Comparison of ENCODE assay signal across 8 cellular contexts in the genomic region with DNA sequence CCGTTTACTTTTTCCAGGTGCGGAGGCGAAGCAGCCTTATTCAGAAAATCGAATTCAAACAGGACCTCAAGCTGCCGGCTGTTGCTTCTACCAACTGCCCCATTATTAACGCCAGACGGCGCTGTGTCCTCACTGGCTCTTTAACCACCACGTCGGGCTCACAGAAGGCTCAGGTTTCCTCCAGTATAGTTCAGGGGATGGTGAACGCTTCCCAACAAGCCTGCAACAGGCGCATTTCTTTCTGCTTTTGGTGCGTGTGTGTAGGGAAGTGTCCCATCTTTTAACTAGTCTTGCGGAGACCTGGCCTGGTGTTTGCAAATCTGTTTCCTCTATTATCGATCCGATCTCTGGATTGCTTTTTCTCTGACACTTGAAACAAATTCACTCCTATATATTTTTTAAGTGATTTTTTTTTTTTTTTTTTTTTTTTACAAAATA. TPM values are rescaled to one million over a fixed set of nuclear protein-coding genes. Genes with fewer than 3 reads are reported as not detected.
DNase-seq lines count a peak whose midpoint lies in the region; ATAC-seq and TF ChIP-seq lines count a peak whose summit lies in the region.

No MANE protein-coding gene starts in this region.

- in situ Hi-C loops in Panc1 (cut with HindIII; ENCODE audit: low pct_unique_long_range_greater_than_20kb, low sequenced_read_pairs), result no loop called here

- no peaks in the 10 kb centered on the region for H3K36me3 ChIP-seq in Panc1 (ENCODE audit: control insufficient read depth, insufficient read depth, low read length)
- no peaks in the 10 kb centered on the region for H3K36me3 ChIP-seq in esophagus squamous epithelium

- no TSS peak for BruUV-seq in Panc1 (replicated peaks; lab: Mats Ljungman, UMichigan)

- DNase-seq in C1 segment of cervical spinal cord (lab: John Stamatoyannopoulos, UW) (peak in 12 of 14 donors; percentile 9 to 73 (median 46)), LHCN-M2 (ENCODE audit: low read depth) (peak; percentile 77), Panc1 (ENCODE audit: low read depth, low spot score) (peak; percentile 71), esophagus squamous epithelium (lab: John Stamatoyannopoulos, UW) (no peak)
- peak; percentile 74 for DNase-seq in activated T-cell treated with anti-CD3 and anti-CD28 coated beads, Interleukin-2, amount 50 U/mL, for 24 hours
- peak; percentile 57 to 69 for DNase-seq in stimulated activated naive CD8-positive, alpha-beta T cell treated with anti-CD3 and anti-CD28 coated beads, Interleukin-15, amount 100 ng/mL, for 72 hours

- peak; percentile 72 for ATAC-seq in GM19438 (IDR thresholded peaks at IDR 0.05; ENCODE audit: low read depth, unreplicated experiment)
- peak; percentile 89 for ATAC-seq in Panc1
- peak; percentile 72 for ATAC-seq in stimulated activated naive CD8-positive, alpha-beta T cell treated with anti-CD3 and anti-CD28 coated beads, Interleukin-15, amount 100 ng/mL, for 72 hours

- H3K36me3 Mint-ChIP-seq in activated T-cell treated with anti-CD3 and anti-CD28 coated beads, Interleukin-2, amount 50 U/mL, for 24 hours (ENCODE audit: low read depth), result no peaks in the 10 kb centered on the region
- H3K36me3 Mint-ChIP-seq in nephron (ENCODE audit: low read depth), result no peaks in the 10 kb centered on the region

- no peak overlapping the region for H3K27ac Mint-ChIP-seq in activated T-cell treated with anti-CD3 and anti-CD28 coated beads, Interleukin-2, amount 50 U/mL, for 24 hours
- H3K27ac Mint-ChIP-seq in nephron, result peak overlapping the region in 2 of 3 experiments; percentile 5 to 8
- no peak overlapping the region for H3K27ac Mint-ChIP-seq in stimulated activated naive CD8-positive, alpha-beta T cell treated with anti-CD3 and anti-CD28 coated beads, Interleukin-15, amount 100 ng/mL, for 72 hours

- intact Hi-C loops in Panc1 (cut with micrococcal nuclease; ENCODE audit: unreplicated experiment), result loop anchor here (5.0 kb wide), 1 partner anchor 60 kb away; no protein-coding TSS in a partner anchor
- intact Hi-C loops in esophagus squamous epithelium (cut with DNase I), result loop anchor here (5.0 kb wide), 1 partner anchor 65 kb away; no protein-coding TSS in a partner anchor

- POLR2A ChIA-PET in Panc1 (lab: Charles Lee), result interaction anchor here (0.6 kb wide), 2 partner anchors 335 to 562 kb away, joined by 5 to 7 read pairs; no protein-coding TSS in a partner anchor

- TF ChIP-seq CTCF in Panc1 (IDR thresholded peaks at IDR 0.05) (peak; percentile 99), esophagus squamous epithelium (IDR thresholded peaks at IDR 0.05) (peak; percentile 71 to 89 (median 82)), nephron (IDR thresholded peaks at IDR 0.05; ENCODE audit: unreplicated experiment in 3 of 3) (peak; percentile 86 to 92 (median 91))

- H3K4me1 ChIP-seq in Panc1 (ENCODE audit: control insufficient read depth, insufficient read depth, low read length) (peaks cover 9% of the 10 kb centered on the region), esophagus squamous epithelium (peaks cover 21 to 44% (median 21%) of the 10 kb centered on the region in 3 donors)

- H3K27ac ChIP-seq in Panc1 (ENCODE audit: low read length), result no peak overlapping the region
- H3K27ac ChIP-seq in esophagus squamous epithelium, result peak overlapping the region in 2 of 4 donors; percentile 70 to 86

- peak overlapping the region; percentile 40 for H3K4me3 Mint-ChIP-seq in activated T-cell treated with anti-CD3 and anti-CD28 coated beads, Interleukin-2, amount 50 U/mL, for 24 hours
- H3K4me3 Mint-ChIP-seq in nephron, result peak overlapping the region; percentile 21 to 58 (median 32)
- peak overlapping the region in 1 of 2 donors; percentile 2 for H3K4me3 Mint-ChIP-seq in stimulated activated naive CD8-positive, alpha-beta T cell treated with anti-CD3 and anti-CD28 coated beads, Interleukin-15, amount 100 ng/mL, for 72 hours

- CTCF ChIA-PET in Panc1 (lab: Charles Lee), result interaction anchor here (0.6 to 2.0 kb wide), 10 partner anchors 20 to 461 kb away, joined by 4 to 16 read pairs (median 7); no protein-coding TSS in a partner anchor

- H3K27me3 ChIP-seq in Panc1 (ENCODE audit: control insufficient read depth, insufficient read depth, low read length) (peaks cover 29% of the 10 kb centered on the region), esophagus squamous epithelium (peaks cover 0 to 69% (median 5%) of the 10 kb centered on the region in 4 donors)

- H3K4me1 Mint-ChIP-seq in activated T-cell treated with anti-CD3 and anti-CD28 coated beads, Interleukin-2, amount 50 U/mL, for 24 hours (ENCODE audit: low read depth), result peaks cover 14% of the 10 kb centered on the region
- H3K4me1 Mint-ChIP-seq in nephron, result peaks cover 68% of the 10 kb centered on the region
- H3K4me1 Mint-ChIP-seq in stimulated activated naive CD8-positive, alpha-beta T cell treated with anti-CD3 and anti-CD28 coated beads, Interleukin-15, amount 100 ng/mL, for 72 hours, result peaks cover 16% of the 10 kb centered on the region

- 3 to 5% methylated on average over 13 to 16 of the region's 16 CpGs for WGBS in esophagus squamous epithelium, 2 donors

- peaks cover 58% of the 10 kb centered on the region for H3K27me3 Mint-ChIP-seq in activated T-cell treated with anti-CD3 and anti-CD28 coated beads, Interleukin-2, amount 50 U/mL, for 24 hours
- H3K27me3 Mint-ChIP-seq in nephron (ENCODE audit: low read depth), result peaks cover 25% of the 10 kb centered on the region
- H3K27me3 Mint-ChIP-seq in stimulated activated naive CD8-positive, alpha-beta T cell treated with anti-CD3 and anti-CD28 coated beads, Interleukin-15, amount 100 ng/mL, for 72 hours, result peaks cover 78% of the 10 kb centered on the region

- no peak overlapping the region for H3K4me3 ChIP-seq in Panc1 (ENCODE audit: low read depth in 2 of 2, low read length in 2 of 2)
- H3K4me3 ChIP-seq in esophagus squamous epithelium, result peak overlapping the region in 3 of 4 donors; percentile 46 to 73 (median 63)

- no peaks in the 10 kb centered on the region for H3K9me3 Mint-ChIP-seq in activated T-cell treated with anti-CD3 and anti-CD28 coated beads, Interleukin-2, amount 50 U/mL, for 24 hours
- H3K9me3 Mint-ChIP-seq in nephron, result no peaks in the 10 kb centered on the region
- no peaks in the 10 kb centered on the region for H3K9me3 Mint-ChIP-seq in stimulated activated naive CD8-positive, alpha-beta T cell treated with anti-CD3 and anti-CD28 coated beads, Interleukin-15, amount 100 ng/mL, for 72 hours

- H3K9me3 ChIP-seq in Panc1 (ENCODE audit: control insufficient read depth, insufficient read depth, low read depth, low read length), result no peaks in the 10 kb centered on the region
- H3K9me3 ChIP-seq in esophagus squamous epithelium, result no peaks in the 10 kb centered on the region

- no peak for TF ChIP-seq POLR2A in esophagus squamous epithelium (IDR thresholded peaks at IDR 0.05)

RNA-seq across cellular contexts. Expression of a gene that starts 0.8 kb away (rescaled TPM):
- total RNA-seq in LHCN-M2 (2014; rRNA removed) (not detected in 2 replicates), Panc1 (2021; ENCODE audit: unreplicated experiment) (0.03 TPM), esophagus squamous epithelium (1 to 10 TPM in 1 of 4 donors, under 1 TPM in 3; 0.15 to 3.2 (median 0.34) TPM)
- polyA plus RNA-seq in LHCN-M2 (2012), result not detected
- polyA plus RNA-seq in Panc1 (2012; ENCODE audit: insufficient read length), result not detected

Comparison
In these comparisons a context has a peak if more than half of its experiments do, and no peak if none do; other contexts are left out.
1. H3K4me3 ChIP-seq: peak in esophagus squamous epithelium (3 of 4); none in Panc1 (0 of 2).
2. H3K27ac Mint-ChIP-seq: peak in nephron (2 of 3); none in activated T-cell treated with anti-CD3 and anti-CD28 coated beads, Interleukin-2, amount 50 U/mL, for 24 hours (single experiment) and stimulated activated naive CD8-positive, alpha-beta T cell treated with anti-CD3 and anti-CD28 coated beads, Interleukin-15, amount 100 ng/mL, for 72 hours (0 of 2).
3. Peak in every context shown above with its lines, with median percentiles within 50 percentile points of each other: ATAC-seq and CTCF ChIP-seq.